ENCODE assay signal across 12 cellular contexts in the genomic region with DNA sequence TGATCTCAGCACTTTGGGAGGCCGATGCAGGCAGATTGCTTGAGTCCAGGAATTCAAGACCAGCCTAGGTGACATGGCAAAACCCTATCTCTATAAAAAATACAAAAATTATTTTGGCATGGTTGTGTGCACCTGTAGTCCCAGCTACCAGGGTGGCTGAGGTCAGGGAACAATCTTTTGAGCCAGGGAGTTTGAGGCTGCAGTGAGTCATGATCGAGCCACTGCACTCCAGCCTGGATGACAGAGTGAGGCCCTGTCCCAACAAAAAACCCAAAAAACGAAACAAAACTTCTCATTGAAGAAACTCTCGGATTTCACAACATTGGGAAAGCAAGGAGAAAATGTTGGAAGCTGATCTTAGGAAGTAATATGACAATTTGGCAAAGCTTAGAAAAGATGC.
DNase-seq lines count a peak whose midpoint lies in the region; ATAC-seq and TF ChIP-seq lines count a peak whose summit lies in the region.
"Had no signal": no experiment of that assay in that cellular context is flagged by ENCODE, and none has a peak within 500 bp of the region (broad histone marks: within the 10 kb centered on the region; RNA-seq: fewer than 3 reads in every experiment).

No MANE protein-coding gene starts in this region.

- 0 out of 2 replicates have a peak, but pooled peaks cover 2% of the 10 kb centered on the region for H3K9me1 ChIP-seq in IMR-90 (ENCODE audit: insufficient read depth, low read length)

- POLR2A ChIA-PET in IMR-90 (lab: Charles Lee; ENCODE audit: unreplicated experiment), result no interaction called here

- H2BK15ac ChIP-seq in IMR-90 (ENCODE audit: low read depth, low read length), result no peak overlapping the region

- BruUV-seq in IMR-90 (replicated peaks; lab: Mats Ljungman, UMichigan), result no TSS peak

- no peak overlapping the region for H3K4ac ChIP-seq in IMR-90 (ENCODE audit: low read depth, low read length)

- peaks cover 3% of the 10 kb centered on the region for H3K4me1 ChIP-seq in IMR-90 (ENCODE audit: control insufficient read depth, insufficient read depth, low read length)
- H3K4me1 ChIP-seq in adipocyte (ENCODE audit: control insufficient read depth, insufficient read depth, low read length), result peaks cover 19% of the 10 kb centered on the region
- no peaks in the 10 kb centered on the region for H3K4me1 ChIP-seq in vagina
- H3K4me1 ChIP-seq: A549, Caco-2 had no signal

- no peak for TF ChIP-seq RAD21 in IMR-90 (IDR thresholded peaks at IDR 0.05; ENCODE audit: low read length)

- no peak overlapping the region for H2AK9ac ChIP-seq in IMR-90 (replicated peaks; ENCODE audit: low read depth, low read length, poor library complexity)

- H2BK20ac ChIP-seq in IMR-90 (ENCODE audit: low read depth, low read length), result no peak overlapping the region

- H3K23ac ChIP-seq in IMR-90 (ENCODE audit: low read depth, low read length), result no peak overlapping the region

- DNase-seq in Daoy (ENCODE audit: low read depth) (peak; percentile 7), IMR-90 (peak; percentile 22), adipocyte (ENCODE audit: low read depth) (peak; percentile 54), foreskin melanocyte (peak; percentile 8), vagina (ENCODE audit: extremely low spot score in 2 of 2) (no peak)
- DNase-seq: Caco-2; CD8-positive, alpha-beta T cell; DND-41; H7 had no signal

- no peak overlapping the region for H3K18ac ChIP-seq in IMR-90 (ENCODE audit: low read depth, low read length)

- H3K4me3 ChIP-seq in IMR-90 (ENCODE audit: insufficient read depth, low read depth, low read length) (no peak overlapping the region), adipocyte (ENCODE audit: low read length) (no peak overlapping the region), vagina (no peak overlapping the region)
- H3K4me3 ChIP-seq: A549 had no signal

- no peak overlapping the region for H2AFZ ChIP-seq in IMR-90 (replicated peaks; ENCODE audit: low read length, poor library complexity)

- H3K79me1 ChIP-seq in IMR-90 (ENCODE audit: low read depth in 1 of 2, low read length in 2 of 2), result no peaks in the 10 kb centered on the region

- intact Hi-C loops in IMR-90 (cut with micrococcal nuclease), result loop anchor here (2.0 kb wide), 1 partner anchor 14 kb away; no protein-coding TSS in a partner anchor
- intact Hi-C loops in vagina (cut with DNase I), result no loop called here

- no CpG with 5 or more reads among the region's 4 CpGs for WGBS in IMR-90 (ENCODE audit: extremely low coverage in 2 of 2, insufficient read length in 1 of 2), 2 experiments

- TF ChIP-seq POLR2A in IMR-90 (IDR thresholded peaks at IDR 0.05; ENCODE audit: low read depth, low read length) (no peak), vagina (IDR thresholded peaks at IDR 0.05) (no peak)

- ATAC-seq in IMR-90 (ENCODE audit: low read depth) (peak; percentile 59), GM19324 (IDR thresholded peaks at IDR 0.05; ENCODE audit: low FRiP score, unreplicated experiment) (no peak)
- no peak for ATAC-seq in activated CD4-positive, CD25-positive, alpha-beta regulatory T cell treated with anti-CD3 and anti-CD28 coated beads, Interleukin-2, amount 50 U/mL, for 24 hours
- ATAC-seq: A549; CD8-positive, alpha-beta T cell had no signal

- H3K36me3 ChIP-seq in IMR-90 (ENCODE audit: control insufficient read depth, insufficient read depth, low read length) (no peaks in the 10 kb centered on the region), adipocyte (ENCODE audit: control insufficient read depth, insufficient read depth, low read length, severe bottlenecking) (no peaks in the 10 kb centered on the region), vagina (no peaks in the 10 kb centered on the region)

- no peak overlapping the region for H2BK120ac ChIP-seq in IMR-90 (ENCODE audit: low read depth, low read length)

- TF ChIP-seq CTCF in IMR-90 (conservative IDR thresholded peaks at IDR 0.05; ENCODE audit: low read depth, low read length) (no peak), vagina (IDR thresholded peaks at IDR 0.05) (no peak)

- H3K4me2 ChIP-seq in IMR-90 (ENCODE audit: low read depth, low read length), result no peak overlapping the region
- H3K4me2 ChIP-seq: A549 had no signal

- no peaks in the 10 kb centered on the region for H4K20me1 ChIP-seq in IMR-90 (ENCODE audit: insufficient read depth, low read length)

- H3K9me3 ChIP-seq in IMR-90 (ENCODE audit: control insufficient read depth, insufficient read depth, low read length) (no peaks in the 10 kb centered on the region), adipocyte (ENCODE audit: control insufficient read depth, low read length) (no peaks in the 10 kb centered on the region), vagina (no peaks in the 10 kb centered on the region)
- H3K9me3 ChIP-seq: A549 had no signal

- no peak overlapping the region for H2AK5ac ChIP-seq in IMR-90 (ENCODE audit: low read depth, low read length)

- H3K27me3 ChIP-seq in IMR-90 (ENCODE audit: control insufficient read depth, insufficient read depth, low read length) (no peaks in the 10 kb centered on the region), adipocyte (replicated peaks; ENCODE audit: control insufficient read depth, insufficient read depth, low read length) (no peaks in the 10 kb centered on the region), vagina (no peaks in the 10 kb centered on the region)

- CTCF ChIA-PET in IMR-90 (lab: Yijun Ruan, JAX), result interaction anchor here (0.9 kb wide), 1 partner anchor 46 kb away, joined by 3 read pairs; no protein-coding TSS in a partner anchor

- H3K56ac ChIP-seq in IMR-90 (ENCODE audit: extremely low read depth, insufficient read depth, low read length), result no peak overlapping the region

- no peak overlapping the region for H2BK5ac ChIP-seq in IMR-90 (ENCODE audit: low read depth, low read length, poor library complexity, severe bottlenecking)

- H4K8ac ChIP-seq in IMR-90 (ENCODE audit: low read depth in 2 of 2, low read length in 2 of 2), result no peak overlapping the region

- no peak overlapping the region for H4K5ac ChIP-seq in IMR-90 (ENCODE audit: low read depth, low read length)

- H3K14ac ChIP-seq in IMR-90 (replicated peaks; ENCODE audit: low read depth, low read length), result no peak overlapping the region

- H4K91ac ChIP-seq in IMR-90 (ENCODE audit: insufficient read depth, low read depth, low read length), result no peak overlapping the region

- H3K9ac ChIP-seq in IMR-90 (ENCODE audit: low read depth, low read length) (no peak overlapping the region), adipocyte (ENCODE audit: low read length) (no peak overlapping the region)

- H3K27ac ChIP-seq in IMR-90 (ENCODE audit: insufficient read depth, low read length) (no peak overlapping the region), vagina (no peak overlapping the region)
- H3K27ac ChIP-seq: A549 had no signal

- dilution Hi-C loops in IMR-90 (cut with HindIII; ENCODE audit: low sequenced_read_pairs, unreplicated experiment), result no loop called here

- in situ Hi-C loops in IMR-90 (cut with MboI; ENCODE audit: low sequenced_read_pairs), result no loop called here

TF ChIP-seq in IMR-90, 13 proteins besides CTCF, POLR2A, EP300 and RAD21:
- TF ChIP-seq RFX5 (IDR thresholded peaks at IDR 0.05; ENCODE audit: low read depth, low read length), result no peak
- TF ChIP-seq CEBPB (IDR thresholded peaks at IDR 0.05; ENCODE audit: low read depth, low read length), result peak; percentile 37; the same call in 1 of the 2 replicates

Comparison
In these comparisons a context has a peak if more than half of its experiments do, and no peak if none do; other contexts are left out.
1. DNase-seq: peak in Daoy (single experiment), IMR-90 (single experiment), adipocyte (single experiment) and foreskin melanocyte (single experiment); none in vagina (0 of 2).